14 cellular contexts compared by ENCODE assay signal in the genomic region with DNA sequence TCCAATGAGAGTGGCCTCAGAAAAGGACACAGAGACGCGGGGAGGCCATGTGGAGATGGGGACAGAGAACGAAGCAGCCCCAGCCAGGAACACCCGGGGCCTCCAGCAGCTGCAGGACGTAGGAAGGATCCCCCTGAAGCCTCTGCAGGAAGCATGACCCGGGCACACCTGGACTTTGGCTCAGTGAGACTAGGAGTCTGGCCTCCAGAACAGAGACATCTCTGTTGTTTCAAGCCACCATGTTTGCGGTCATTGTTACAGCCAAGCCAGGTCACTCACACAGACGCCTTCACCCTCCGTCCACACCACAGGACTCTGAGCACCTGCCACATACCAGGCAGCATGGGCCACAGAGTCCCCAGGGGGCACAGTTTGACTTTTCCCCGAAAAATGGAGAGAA.
DNase-seq lines count a peak whose midpoint lies in the region; ATAC-seq and TF ChIP-seq lines count a peak whose summit lies in the region.
"Had no signal": no experiment of that assay in that cellular context is flagged by ENCODE, and none has a peak within 500 bp of the region (broad histone marks: within the 10 kb centered on the region; RNA-seq: fewer than 3 reads in every experiment).

No MANE protein-coding gene starts in this region.

- H3K4me3 Mint-ChIP-seq in WTC11 = no peak overlapping the region
- no peak overlapping the region for H3K4me3 Mint-ChIP-seq in nephron progenitor cell
- H3K4me3 Mint-ChIP-seq in stimulated activated naive B cell treated with anti-CD40 and anti-IgM and Interleukin-4, amounts not matched to agents 10 μg/mL and 1 μg/mL and 100 μg/mL, for 72 hours = no peak overlapping the region
- H3K4me3 Mint-ChIP-seq: CD4-positive, CD25-positive, alpha-beta regulatory T cell had no signal

- DNase-seq in WTC11 (ENCODE audit: low spot score) = no peak
- DNase-seq in nephron progenitor cell = no peak
- no peak for DNase-seq in stimulated activated naive B cell treated with anti-CD40 and anti-IgM and Interleukin-4, amounts not matched to agents 10 μg/mL and 1 μg/mL and 100 μg/mL, for 72 hours
- DNase-seq in HT-29 (ENCODE audit: low spot score) = no peak
- DNase-seq in omental fat pad (ENCODE audit: low spot score) = no peak
- DNase-seq: 8988T; AML-193; CD4-positive, CD25-positive, alpha-beta regulatory T cell; DMS53; GF-D8 had no signal

- no peaks in the 10 kb centered on the region for H3K9me3 ChIP-seq in BLaER1
- H3K9me3 ChIP-seq: BLaER1 treated with 17β-estradiol and CSF1 and Interleukin-3, amounts not matched to agents 10 nM and 100 nM had no signal

- H3K9ac ChIP-seq in BLaER1 = no peak overlapping the region
- H3K9ac ChIP-seq: BLaER1 treated with 17β-estradiol and CSF1 and Interleukin-3, amounts not matched to agents 10 nM and 100 nM had no signal

- peaks cover 70% of the 10 kb centered on the region for H3K36me3 ChIP-seq in BLaER1

- CTCF ChIA-PET in WTC11 (lab: Charles Lee) = no interaction called here

- peaks cover 54% of the 10 kb centered on the region for H4K20me1 ChIP-seq in BLaER1

- H3K36me3 Mint-ChIP-seq in WTC11 (no peaks in the 10 kb centered on the region), nephron progenitor cell (ENCODE audit: low read depth) (no peaks in the 10 kb centered on the region)
- peaks cover 38 to 65% of the 10 kb centered on the region in 2 donors for H3K36me3 Mint-ChIP-seq in stimulated activated naive B cell treated with anti-CD40 and anti-IgM and Interleukin-4, amounts not matched to agents 10 μg/mL and 1 μg/mL and 100 μg/mL, for 72 hours
- H3K36me3 Mint-ChIP-seq: CD4-positive, CD25-positive, alpha-beta regulatory T cell had no signal

- H3K27ac Mint-ChIP-seq in WTC11 (peak overlapping the region; percentile 72; the same call in 1 of the 2 replicates), nephron progenitor cell (peak overlapping the region; percentile 57)
- H3K27ac Mint-ChIP-seq in stimulated activated naive B cell treated with anti-CD40 and anti-IgM and Interleukin-4, amounts not matched to agents 10 μg/mL and 1 μg/mL and 100 μg/mL, for 72 hours = peak overlapping the region; percentile 62

- ATAC-seq in WTC11 (no peak), HG02623 (IDR thresholded peaks at IDR 0.05; ENCODE audit: unreplicated experiment) (no peak), omental fat pad (ENCODE audit: low FRiP score) (no peak)
- ATAC-seq in stimulated activated naive B cell treated with anti-CD40 and anti-IgM and Interleukin-4, amounts not matched to agents 10 μg/mL and 1 μg/mL and 100 μg/mL, for 72 hours (replicated peaks) = no peak
- ATAC-seq: HCT116 had no signal

- H3K27me3 Mint-ChIP-seq in WTC11 (ENCODE audit: low read depth) (no peaks in the 10 kb centered on the region), nephron progenitor cell (ENCODE audit: low read depth, poor library complexity) (peaks cover 6% of the 10 kb centered on the region)
- no peaks in the 10 kb centered on the region for H3K27me3 Mint-ChIP-seq in stimulated activated naive B cell treated with anti-CD40 and anti-IgM and Interleukin-4, amounts not matched to agents 10 μg/mL and 1 μg/mL and 100 μg/mL, for 72 hours
- H3K27me3 Mint-ChIP-seq: CD4-positive, CD25-positive, alpha-beta regulatory T cell had no signal

- H3K4me1 Mint-ChIP-seq in WTC11 = no peaks in the 10 kb centered on the region
- H3K4me1 Mint-ChIP-seq in nephron progenitor cell = peaks cover 28% of the 10 kb centered on the region
- peaks cover 9 to 18% of the 10 kb centered on the region in 2 donors for H3K4me1 Mint-ChIP-seq in stimulated activated naive B cell treated with anti-CD40 and anti-IgM and Interleukin-4, amounts not matched to agents 10 μg/mL and 1 μg/mL and 100 μg/mL, for 72 hours
- H3K4me1 Mint-ChIP-seq: CD4-positive, CD25-positive, alpha-beta regulatory T cell had no signal

- no peak overlapping the region for H3K27ac ChIP-seq in BLaER1
- H3K27ac ChIP-seq: BLaER1 treated with 17β-estradiol and CSF1 and Interleukin-3, amounts not matched to agents 10 nM and 100 nM had no signal

- no peaks in the 10 kb centered on the region for H3K9me3 Mint-ChIP-seq in WTC11
- no peaks in the 10 kb centered on the region for H3K9me3 Mint-ChIP-seq in nephron progenitor cell
- H3K9me3 Mint-ChIP-seq in stimulated activated naive B cell treated with anti-CD40 and anti-IgM and Interleukin-4, amounts not matched to agents 10 μg/mL and 1 μg/mL and 100 μg/mL, for 72 hours = no peaks in the 10 kb centered on the region
- H3K9me3 Mint-ChIP-seq: CD4-positive, CD25-positive, alpha-beta regulatory T cell had no signal

- no peak for TF ChIP-seq CTCF in WTC11 (IDR thresholded peaks at IDR 0.05)
- TF ChIP-seq CTCF in nephron progenitor cell (IDR thresholded peaks at IDR 0.05) = no peak
- TF ChIP-seq CTCF in omental fat pad (IDR thresholded peaks at IDR 0.05) = no peak

- H3K4me3 ChIP-seq in BLaER1 = no peak overlapping the region
- H3K4me3 ChIP-seq: BLaER1 treated with 17β-estradiol and CSF1 and Interleukin-3, amounts not matched to agents 10 nM and 100 nM had no signal

- POLR2A ChIA-PET in WTC11 (lab: Charles Lee) = no interaction called here

- H3K4me1 ChIP-seq in BLaER1 = peaks cover 35% of the 10 kb centered on the region

- no peaks in the 10 kb centered on the region for H3K27me3 ChIP-seq in BLaER1
- H3K27me3 ChIP-seq: BLaER1 treated with 17β-estradiol and CSF1 and Interleukin-3, amounts not matched to agents 10 nM and 100 nM had no signal

- H3K4me2 ChIP-seq in BLaER1 = peak overlapping the region; percentile 0; the same call in 1 of the 2 replicates

TF ChIP-seq in WTC11, 78 proteins besides CTCF, POLR2A, EP300 and RAD21:
- no peak for TF ChIP-seq FOXP4 (CRISPR knock-in tag; IDR thresholded peaks at IDR 0.05)
- no peak for TF ChIP-seq FOXK1 (CRISPR knock-in tag; IDR thresholded peaks at IDR 0.05)
- no peak for TF ChIP-seq ZNF671 (CRISPR knock-in tag; IDR thresholded peaks at IDR 0.05)
